ENCODE assay signal across 8 cellular contexts in genomic region chr5:17216974-17217325, GRCh38. TPM values are rescaled to one million over a fixed set of nuclear protein-coding genes. Genes with fewer than 3 reads are reported as not detected.
DNase-seq lines count a peak whose midpoint lies in the region; ATAC-seq, FAIRE-seq and TF ChIP-seq lines count a peak whose summit lies in the region.

No MANE protein-coding gene starts in this region.

- peak; percentile 96 for DNase-seq in NCI-H748 (lab: John Stamatoyannopoulos, UW; ENCODE audit: unreplicated experiment)
- DNase-seq in H1 (ENCODE audit: low read depth in 1 of 2, low spot score in 2 of 2) = no peak
- DNase-seq in naive thymus-derived CD4-positive, alpha-beta T cell = no peak
- DNase-seq in foreskin melanocyte = no peak
- DNase-seq in GM19240 (ENCODE audit: insufficient read length, low spot score) = no peak
- DNase-seq in OCI-M1 (lab: John Stamatoyannopoulos, UW) = no peak

- H3K56ac ChIP-seq in H1 (replicated peaks; ENCODE audit: insufficient read length, low read depth, low read length) = peak overlapping the region; percentile 70

- H3K79me1 ChIP-seq in H1 (ENCODE audit: low read depth, low read length) = 0 out of 2 replicates have a peak, but pooled peaks cover 2% of the 10 kb centered on the region

- peak overlapping the region; percentile 65 for H3K4ac ChIP-seq in H1 (replicated peaks; ENCODE audit: insufficient read length, low read depth, low read length)

- no peak overlapping the region for H2BK12ac ChIP-seq in H1 (ENCODE audit: low read depth, low read length)

- ATAC-seq in GM19372 (IDR thresholded peaks at IDR 0.05; ENCODE audit: low read depth, unreplicated experiment) = peak; percentile 1
- ATAC-seq in naive thymus-derived CD4-positive, alpha-beta T cell = no peak
- no peak for ATAC-seq in GM19351 (IDR thresholded peaks at IDR 0.05; ENCODE audit: unreplicated experiment)

- intact Hi-C loops in naive thymus-derived CD4-positive, alpha-beta T cell (cut with micrococcal nuclease) = loop anchor here in 1 of 2 donors (1.0 to 2.0 kb wide), 2 partner anchors 1088 to 1098 kb away; no protein-coding TSS in a partner anchor

- H3K27ac ChIP-seq in H1 (ENCODE audit: low read depth, low read length) = no peak overlapping the region
- no peak overlapping the region for H3K27ac ChIP-seq in naive thymus-derived CD4-positive, alpha-beta T cell (ENCODE audit: low read depth, low read length)

- no peak for TF ChIP-seq RAD21 in H1 (IDR thresholded peaks at IDR 0.05 in 1 of 2, conservative IDR thresholded peaks at IDR 0.05 in 1 of 2; ENCODE audit: low read depth in 2 of 2, low read length in 2 of 2)

- no peaks in the 10 kb centered on the region for H3K36me3 Mint-ChIP-seq in naive thymus-derived CD4-positive, alpha-beta T cell

- no peak overlapping the region for H4K5ac ChIP-seq in H1 (ENCODE audit: insufficient read length, low read depth, low read length)

- peak overlapping the region; percentile 37; the same call in 1 of the 2 replicates for H2BK5ac ChIP-seq in H1 (ENCODE audit: low read depth, low read length)

- no peak for FAIRE-seq in H1 (lab: Jason Lieb, UNC)

- no peak overlapping the region for H3K23ac ChIP-seq in H1 (ENCODE audit: insufficient read length)

- no peak for TF ChIP-seq POLR2A in H1 (IDR thresholded peaks at IDR 0.05; ENCODE audit: control extremely low read depth in 1 of 2, low read depth in 2 of 2, low read length in 2 of 2)

- peak overlapping the region; percentile 55 to 97 (median 80) for H3K4me3 ChIP-seq in H1 (ENCODE audit: extremely low read depth in 1 of 4, insufficient read depth in 2 of 4, low read depth in 3 of 4, low read length in 4 of 4)
- H3K4me3 ChIP-seq in naive thymus-derived CD4-positive, alpha-beta T cell (ENCODE audit: low read length) = no peak overlapping the region

- no peaks in the 10 kb centered on the region for H3K9me3 ChIP-seq in H1 (ENCODE audit: insufficient read depth in 2 of 2, low read depth in 1 of 2, low read length in 1 of 2)
- H3K9me3 ChIP-seq in naive thymus-derived CD4-positive, alpha-beta T cell (ENCODE audit: control insufficient read depth in 2 of 3, low read length in 3 of 3) = no peaks in the 10 kb centered on the region

- H3K36me3 ChIP-seq in H1 (ENCODE audit: control insufficient read depth in 2 of 4, insufficient read depth in 4 of 4, low read length in 3 of 4) = peaks cover 0 to 4% (median 0%) of the 10 kb centered on the region in 4 experiments; a peak in 1 of 8 replicates
- H3K36me3 ChIP-seq in naive thymus-derived CD4-positive, alpha-beta T cell (ENCODE audit: control insufficient read depth in 2 of 3, insufficient read depth in 3 of 3, low read length in 3 of 3) = no peaks in the 10 kb centered on the region

- H4K20me1 ChIP-seq in H1 (replicated peaks in 1 of 2; ENCODE audit: control insufficient read depth in 1 of 2, insufficient read depth in 2 of 2, low read length in 2 of 2) = peaks cover 6 to 14% of the 10 kb centered on the region in 2 experiments

- H3K9me3 Mint-ChIP-seq in naive thymus-derived CD4-positive, alpha-beta T cell = peaks cover 0 to 8% (median 0%) of the 10 kb centered on the region in 11 donors

- H3K23me2 ChIP-seq in H1 (ENCODE audit: low read depth, low read length) = peaks cover 12% of the 10 kb centered on the region; the same call in 1 of the 2 replicates

- H2AK5ac ChIP-seq in H1 (ENCODE audit: low read depth, low read length) = no peak overlapping the region

- H2BK120ac ChIP-seq in H1 (replicated peaks; ENCODE audit: low read depth, low read length) = no peak overlapping the region

- peak overlapping the region in 2 of 4 experiments; percentile 23 to 25; a peak in 1 of 7 replicates for H3K9ac ChIP-seq in H1 (replicated peaks in 1 of 4; ENCODE audit: extremely low read depth in 1 of 4, low read depth in 3 of 4, low read length in 3 of 4)

- peak overlapping the region; percentile 44 to 86 for H3K4me2 ChIP-seq in H1 (ENCODE audit: insufficient read depth in 1 of 2, low read depth in 2 of 2, low read length in 2 of 2)

- no peak overlapping the region for H3K14ac ChIP-seq in H1 (ENCODE audit: insufficient read length)

- WGBS in H1 (ENCODE audit: extremely low coverage in 1 of 2, insufficient coverage in 1 of 2, insufficient read length in 1 of 2, insufficient replicate concordance in 2 of 2, low coverage in 1 of 2, low lambda C conversion rate in 2 of 2, missing lambda C conversion rate in 1 of 2), 2 experiments = 0% methylated on average over 3 of the region's 14 CpGs; no CpG with 5 or more reads in 1 of the 2 experiments

- H3K4me1 Mint-ChIP-seq in naive thymus-derived CD4-positive, alpha-beta T cell = peaks cover 3 to 21% (median 19%) of the 10 kb centered on the region in 7 donors

- peak overlapping the region; percentile 75; the same call in 1 of the 2 replicates for H3K18ac ChIP-seq in H1 (ENCODE audit: extremely low read depth, low read length)

- H3K27me3 ChIP-seq in H1 (replicated peaks in 1 of 4; ENCODE audit: control insufficient read depth in 3 of 4, extremely low read depth in 1 of 4, insufficient read depth in 3 of 4, low read length in 3 of 4) = no peaks in the 10 kb centered on the region
- peaks cover 0 to 3% of the 10 kb centered on the region in 2 donors for H3K27me3 ChIP-seq in naive thymus-derived CD4-positive, alpha-beta T cell (ENCODE audit: control insufficient read depth in 2 of 2, insufficient read depth in 2 of 2, low read length in 2 of 2)

- CTCF ChIA-PET in H1 (lab: Charles Lee; ENCODE audit: partially characterized antibody) = interaction anchor here (0.7 to 4.8 kb wide), 20 partner anchors 9 to 1091 kb away, joined by 3 to 30 read pairs (median 4); no protein-coding TSS in a partner anchor
- CTCF ChIA-PET in naive thymus-derived CD4-positive, alpha-beta T cell (lab: Charles Lee) = no interaction called here

- peak overlapping the region; percentile 90; the same call in 1 of the 2 replicates for H2AFZ ChIP-seq in H1 (ENCODE audit: low read length)

- POLR2A ChIA-PET in H1 (lab: Charles Lee; ENCODE audit: partially characterized antibody) = interaction anchor here (1.0 to 2.7 kb wide), 2 partner anchors 121 to 185 kb away, joined by 5 to 14 read pairs; no protein-coding TSS in a partner anchor
- POLR2A ChIA-PET in naive thymus-derived CD4-positive, alpha-beta T cell (lab: Charles Lee) = no interaction called here

- H4K8ac ChIP-seq in H1 (ENCODE audit: extremely low read depth, insufficient read depth, low read length) = no peak overlapping the region

- no peak overlapping the region for H2BK20ac ChIP-seq in H1 (ENCODE audit: low read length)

- H2BK15ac ChIP-seq in H1 (ENCODE audit: low read length) = 0 out of 2 replicates have a peak overlapping the region, but pooled peaks have one; percentile 34

- H3K79me2 ChIP-seq in H1 (ENCODE audit: control insufficient read depth in 1 of 2, insufficient read depth in 2 of 2, low read length in 2 of 2) = peaks cover 9 to 38% of the 10 kb centered on the region in 2 experiments

- peaks cover 38 to 57% (median 48%) of the 10 kb centered on the region in 5 donors for H3K27me3 Mint-ChIP-seq in naive thymus-derived CD4-positive, alpha-beta T cell

- no peak for TF ChIP-seq CTCF in H1 (IDR thresholded peaks at IDR 0.05; ENCODE audit: control extremely low read depth in 1 of 3, insufficient read depth in 1 of 3, low read depth in 1 of 3, low read length in 3 of 3)

- H3K4me1 ChIP-seq in H1 (replicated peaks in 1 of 4; ENCODE audit: control insufficient read depth in 3 of 4, insufficient read depth in 4 of 4, low read length in 3 of 4) = peaks cover 2 to 11% (median 6%) of the 10 kb centered on the region in 4 experiments; a peak in 4 of 7 replicates
- H3K4me1 ChIP-seq in naive thymus-derived CD4-positive, alpha-beta T cell (ENCODE audit: control insufficient read depth in 2 of 2, insufficient read depth in 2 of 2, low read length in 2 of 2) = peaks cover 0 to 7% of the 10 kb centered on the region in 2 donors

- H4K91ac ChIP-seq in H1 (replicated peaks; ENCODE audit: insufficient read length, low read length) = peak overlapping the region; percentile 40

- peak overlapping the region in 3 of 9 donors; percentile 38 to 68 (median 55) for H3K27ac Mint-ChIP-seq in naive thymus-derived CD4-positive, alpha-beta T cell

- TF ChIP-seq EP300 in H1 (IDR thresholded peaks at IDR 0.05; ENCODE audit: borderline replicate concordance in 1 of 2, low read depth in 2 of 2, low read length in 2 of 2) = no peak

- H3K4me3 Mint-ChIP-seq in naive thymus-derived CD4-positive, alpha-beta T cell = peak overlapping the region; percentile 56 to 88 (median 78)

TF ChIP-seq in H1, 55 proteins besides CTCF, POLR2A, EP300 and RAD21 (continues in another document):
- peak; percentile 20 for TF ChIP-seq RNF2 (IDR thresholded peaks at IDR 0.05; ENCODE audit: borderline replicate concordance, low read depth, low read length, missing control alignments, poor library complexity, severe bottlenecking)
- TF ChIP-seq ATF2 (IDR thresholded peaks at IDR 0.05; ENCODE audit: low read length) = 0 out of 2 replicates have a peak, but pooled peaks have one; percentile 15
- TF ChIP-seq RBBP5 (IDR thresholded peaks at IDR 0.05; ENCODE audit: borderline replicate concordance, low read depth, low read length) = 0 out of 2 replicates have a peak, but pooled peaks have one; percentile 17
- no peak for TF ChIP-seq CBX5 (IDR thresholded peaks at IDR 0.05; ENCODE audit: low read depth, low read length)
- peak; percentile 21 for TF ChIP-seq KDM4A (IDR thresholded peaks at IDR 0.05; ENCODE audit: low read depth, low read length, severe bottlenecking)

RNA-seq across cellular contexts. Expression of gene BASP1, which starts 0.5 kb away (rescaled TPM):
- total RNA-seq in H1 (2021; fragmentation: NEBNext Ultra II Directional; extraction: Animal tissue kit (Norgen Biotek cat#: 25700)) = 95.2 and 97.7 TPM in 2 replicates
- polyA plus RNA-seq in H1 (2011; rRNA removed) = 66.2 and 104 TPM in 2 replicates
- 91.7 TPM for polyA plus RNA-seq in H1 (2011; cell fraction: cytosol; rRNA removed)
- 24.6 TPM for polyA plus RNA-seq in H1 (2011; cell fraction: nucleus; rRNA removed)
- 70.7 to 85.8 TPM (median 73.4 TPM) in 4 replicates for polyA plus RNA-seq in H1 (2012, experiment 1 of 2)
- 56.0 TPM for polyA plus RNA-seq in H1 (2012, experiment 2 of 2)
- polyA plus RNA-seq in H1 (2013, experiment 1 of 2) = 163 TPM
- polyA plus RNA-seq in H1 (2013, experiment 2 of 2) = 165 TPM
- polyA minus RNA-seq in H1 (2011; rRNA and poly(A)+ RNA removed) = 11.9 and 14.6 TPM in 2 replicates
- polyA minus RNA-seq in H1 (2011; cell fraction: cytosol; rRNA and poly(A)+ RNA removed) = 30.3 TPM
- polyA minus RNA-seq in H1 (2011; cell fraction: nucleus; rRNA and poly(A)+ RNA removed) = 21.8 TPM
- 1 to 10 TPM in 4 of 5 experiments, not detected in 1; 1.1 to 9.6 (median 2.6) TPM for total RNA-seq in naive thymus-derived CD4-positive, alpha-beta T cell
- polyA plus RNA-seq in naive thymus-derived CD4-positive, alpha-beta T cell = under 1 TPM; 0.23 to 0.24 TPM
